25 cellular contexts compared by ENCODE assay signal in the genomic region with DNA sequence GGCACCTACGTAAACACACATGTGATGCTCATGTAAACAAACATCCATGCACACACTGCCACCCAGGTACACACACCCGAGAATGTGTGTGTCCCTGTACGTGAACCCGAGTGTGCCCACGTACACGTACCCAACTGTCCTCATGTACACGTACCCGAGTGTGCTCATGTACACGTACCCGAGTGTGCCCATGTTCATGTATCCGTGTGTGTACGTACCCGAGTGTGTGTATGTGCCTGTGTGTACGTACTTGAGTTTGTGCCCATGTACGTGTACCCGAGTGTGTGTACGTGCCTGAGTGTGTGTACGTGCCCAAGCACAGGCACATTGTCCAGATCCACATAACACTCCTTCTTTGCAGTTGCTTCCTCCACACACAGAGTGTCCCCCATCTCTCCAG. TPM values are rescaled to one million over a fixed set of nuclear protein-coding genes. Genes with fewer than 3 reads are reported as not detected.
"Had no signal": no experiment of that assay in that cellular context is flagged by ENCODE, and none has a peak within 500 bp of the region (broad histone marks: within the 10 kb centered on the region; RNA-seq: fewer than 3 reads in every experiment).

No MANE protein-coding gene starts in this region.

- H3K4me3 Mint-ChIP-seq: nephron progenitor cell had no signal

- H3K27ac ChIP-seq: heart right ventricle, ovary, right atrium auricular region, sigmoid colon, skin epidermis, upper lobe of left lung, vagina had no signal

- H3K9me3 ChIP-seq: heart right ventricle, ovary, right atrium auricular region, sigmoid colon, upper lobe of left lung, vagina had no signal

- FAIRE-seq: frontal cortex, islet of Langerhans had no signal

- H3K27me3 Mint-ChIP-seq: naive B cell had no signal

- H3K4me3 ChIP-seq: dorsolateral prefrontal cortex, heart right ventricle, ovary, right atrium auricular region, sigmoid colon, skin epidermis, upper lobe of left lung, vagina had no signal

- ATAC-seq: heart right ventricle had no signal

- H3K9me3 Mint-ChIP-seq: naive B cell, nephron progenitor cell had no signal

- DNase-seq: cortex of kidney; dorsolateral prefrontal cortex; effector CD8-positive, alpha-beta T cell; heart right ventricle; hypothalamus; kidney glomerular epithelial cell; mesendoderm; naive B cell; nephron progenitor cell; nucleus accumbens; ovary; sigmoid colon; stimulated activated CD4-positive, alpha-beta T cell treated with anti-CD3 and anti-CD28 coated beads, Interleukin-12 subunit alpha, Interleukin-12 subunit beta, amount 100 ng/mL, for 4 hours; stimulated activated CD4-positive, alpha-beta T cell treated with anti-CD3 and anti-CD28 coated beads, Interleukin-2, amount 100 ng/mL, for 48 hours; stimulated activated naive CD4-positive, alpha-beta T cell treated with Interleukin-2 at 50 U/mL for 16 hours had no signal

- H3K36me3 ChIP-seq: ovary, vagina had no signal

RNA-seq across cellular contexts. Expression of gene LRCOL1, which starts 45.0 kb away (rescaled TPM):
- total RNA-seq: frontal cortex, glomerular endothelial cell, right atrium auricular region, vagina had no signal

RNA-seq across cellular contexts. Expression of gene P2RX2, which starts 53.2 kb away (rescaled TPM):
- total RNA-seq: frontal cortex, glomerular endothelial cell, heart right ventricle, liver, lung microvascular endothelial cell, posterior vena cava, right atrium auricular region, vagina had no signal
- polyA plus RNA-seq: heart right ventricle, liver had no signal
